23 cellular contexts compared by ENCODE assay signal in genomic region chr17:20159406-20160075, GRCh38.
"Had no signal": no experiment of that assay in that cellular context is flagged by ENCODE, and none has a peak within 500 bp of the region (broad histone marks: within the 10 kb centered on the region; RNA-seq: fewer than 3 reads in every experiment).

No MANE protein-coding gene starts in this region.

- DNase-seq: activated CD4-positive, alpha-beta T cell treated with anti-CD3 and anti-CD28 coated beads for 48 hours; activated CD4-positive, CD25-positive, alpha-beta regulatory T cell; activated CD8-positive, alpha-beta T cell treated with anti-CD3 and anti-CD28 coated beads, Interleukin-2, amount 10 ng/mL, durations not matched to agents 7 days and 5 days; activated naive CD4-positive, alpha-beta T cell treated with anti-CD3 and anti-CD28 coated beads, Interleukin-2, amount 50 U/mL, for 16 hours; activated T-cell treated with anti-CD3 and anti-CD28 coated beads, Interleukin-2, amount 50 U/mL, for 24 hours; cerebellar nuclear complex; cortex of kidney; effector CD4-positive, alpha-beta T cell; immature natural killer cell; mucosa of descending colon; naive thymus-derived CD4-positive, alpha-beta T cell; pancreas; sigmoid colon; spleen; stimulated activated CD4-positive, alpha-beta T cell treated with anti-CD3 and anti-CD28 coated beads, Interleukin-4, amount 100 ng/mL, for 4 hours; T-helper 1 cell; T-helper 9 cell; upper lobe of right lung had no signal

- H3K27ac ChIP-seq: ascending aorta, pancreas, sigmoid colon, thoracic aorta, upper lobe of right lung had no signal

- H3K27ac Mint-ChIP-seq: activated CD8-positive, alpha-beta T cell treated with anti-CD3 and anti-CD28 coated beads, Interleukin-2, amount 10 ng/mL, durations not matched to agents 7 days and 5 days; activated T-cell treated with anti-CD3 and anti-CD28 coated beads, Interleukin-2, amount 50 U/mL, for 24 hours; immature natural killer cell; memory B cell; naive thymus-derived CD4-positive, alpha-beta T cell; stimulated activated memory B cell treated with anti-CD40 and anti-IgM and Interleukin-4, amounts not matched to agents 10 μg/mL and 1 μg/mL and 100 μg/mL, for 72 hours had no signal

- FAIRE-seq: pancreas had no signal

- H3K9me3 Mint-ChIP-seq: activated T-cell treated with anti-CD3 and anti-CD28 coated beads, Interleukin-2, amount 50 U/mL, for 24 hours; immature natural killer cell; memory B cell; stimulated activated memory B cell treated with anti-CD40 and anti-IgM and Interleukin-4, amounts not matched to agents 10 μg/mL and 1 μg/mL and 100 μg/mL, for 72 hours had no signal

- H3K36me3 ChIP-seq: ascending aorta, pancreas, sigmoid colon, spleen, thoracic aorta, upper lobe of right lung had no signal

- H3K9me3 ChIP-seq: ascending aorta, mucosa of descending colon, pancreas, sigmoid colon, spleen, thoracic aorta, upper lobe of right lung had no signal

- H3K4me3 ChIP-seq: ascending aorta, mucosa of descending colon, pancreas, sigmoid colon, spleen, thoracic aorta, upper lobe of right lung had no signal

- H3K27me3 Mint-ChIP-seq: memory B cell; stimulated activated memory B cell treated with anti-CD40 and anti-IgM and Interleukin-4, amounts not matched to agents 10 μg/mL and 1 μg/mL and 100 μg/mL, for 72 hours had no signal

- H3K4me3 Mint-ChIP-seq: activated CD8-positive, alpha-beta T cell treated with anti-CD3 and anti-CD28 coated beads, Interleukin-2, amount 10 ng/mL, durations not matched to agents 7 days and 5 days; activated T-cell treated with anti-CD3 and anti-CD28 coated beads, Interleukin-2, amount 50 U/mL, for 24 hours; immature natural killer cell; memory B cell; naive thymus-derived CD4-positive, alpha-beta T cell; stimulated activated memory B cell treated with anti-CD40 and anti-IgM and Interleukin-4, amounts not matched to agents 10 μg/mL and 1 μg/mL and 100 μg/mL, for 72 hours had no signal

- H3K27me3 ChIP-seq: ascending aorta, pancreas, sigmoid colon, upper lobe of right lung had no signal

- ATAC-seq: activated CD8-positive, alpha-beta T cell treated with anti-CD3 and anti-CD28 coated beads, Interleukin-2, amount 10 ng/mL, durations not matched to agents 7 days and 5 days; esophagus mucosa; mucosa of descending colon; naive thymus-derived CD4-positive, alpha-beta T cell; pancreas; stimulated activated memory B cell treated with anti-CD40 and anti-IgM and Interleukin-4, amounts not matched to agents 10 μg/mL and 1 μg/mL and 100 μg/mL, for 72 hours; upper lobe of right lung had no signal

- H3K36me3 Mint-ChIP-seq: immature natural killer cell; memory B cell; naive thymus-derived CD4-positive, alpha-beta T cell; stimulated activated memory B cell treated with anti-CD40 and anti-IgM and Interleukin-4, amounts not matched to agents 10 μg/mL and 1 μg/mL and 100 μg/mL, for 72 hours had no signal
